2 cellular contexts compared by ENCODE assay signal in genomic region chr18:74624491-74624890, GRCh38.
TF ChIP-seq lines count a peak whose summit lies in the region.

No MANE protein-coding gene starts in this region.

TF ChIP-seq in GM23338, 12 proteins besides CTCF, POLR2A, EP300 and RAD21:
- TF ChIP-seq, protein P1, sequence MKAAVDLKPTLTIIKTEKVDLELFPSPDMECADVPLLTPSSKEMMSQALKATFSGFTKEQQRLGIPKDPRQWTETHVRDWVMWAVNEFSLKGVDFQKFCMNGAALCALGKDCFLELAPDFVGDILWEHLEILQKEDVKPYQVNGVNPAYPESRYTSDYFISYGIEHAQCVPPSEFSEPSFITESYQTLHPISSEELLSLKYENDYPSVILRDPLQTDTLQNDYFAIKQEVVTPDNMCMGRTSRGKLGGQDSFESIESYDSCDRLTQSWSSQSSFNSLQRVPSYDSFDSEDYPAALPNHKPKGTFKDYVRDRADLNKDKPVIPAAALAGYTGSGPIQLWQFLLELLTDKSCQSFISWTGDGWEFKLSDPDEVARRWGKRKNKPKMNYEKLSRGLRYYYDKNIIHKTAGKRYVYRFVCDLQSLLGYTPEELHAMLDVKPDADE (IDR thresholded peaks at IDR 0.05): no peak
- no peak for TF ChIP-seq ZNF462 (CRISPR knock-in tag; IDR thresholded peaks at IDR 0.05)
- no peak for TF ChIP-seq JUNB (IDR thresholded peaks at IDR 0.05; ENCODE audit: unreplicated experiment)

TF ChIP-seq in H1, 55 proteins besides CTCF, POLR2A, EP300 and RAD21:
- TF ChIP-seq CHD1 (IDR thresholded peaks at IDR 0.05; ENCODE audit: low read depth, low read length) (no peak), POU5F1 (IDR thresholded peaks at IDR 0.05; ENCODE audit: low read depth, low read length) (no peak), JUN (IDR thresholded peaks at IDR 0.05; ENCODE audit: low read depth, low read length) (no peak)
